ENCODE assay signal across 15 cellular contexts in genomic region chr12:107536613-107537012, GRCh38.
"Had no signal": no experiment of that assay in that cellular context is flagged by ENCODE, and none has a peak within 500 bp of the region (broad histone marks: within the 10 kb centered on the region; RNA-seq: fewer than 3 reads in every experiment).

No MANE protein-coding gene starts in this region.

- H3K27me3 ChIP-seq: ascending aorta, cardiac muscle cell, pancreas, right lobe of liver, stomach, testis had no signal

- H3K27ac ChIP-seq: ascending aorta, cardiac muscle cell, lower lobe of right lung, pancreas, right lobe of liver, stomach, testis had no signal

- DNase-seq: activated CD4-positive, alpha-beta T cell treated with anti-CD3 and anti-CD28 coated beads, Interleukin-2, amount 50 U/mL, for 4 hours; activated gamma-delta T cell; dermis blood vessel endothelial cell; effector memory CD4-positive, alpha-beta T cell; lower lobe of right lung; naive thymus-derived CD8-positive, alpha-beta T cell; pancreas; right lobe of liver; stimulated activated CD4-positive, alpha-beta T cell treated with anti-CD3 and anti-CD28 coated beads, Interleukin-4, amount 100 ng/mL, for 24 hours; stomach; testis had no signal

- H3K36me3 ChIP-seq: ascending aorta, cardiac muscle cell, lower lobe of right lung, pancreas, right lobe of liver, stomach had no signal

- H3K4me1 ChIP-seq: ascending aorta, lower lobe of right lung, pancreas, right lobe of liver, stomach, testis had no signal

- H3K4me2 ChIP-seq: smooth muscle cell had no signal

- H3K9me3 ChIP-seq: pancreas, right lobe of liver, testis had no signal

- H3K4me3 ChIP-seq: ascending aorta, cardiac muscle cell, lower lobe of right lung, pancreas, right lobe of liver, smooth muscle cell, stomach, testis had no signal

- ATAC-seq: lower lobe of right lung; naive thymus-derived CD8-positive, alpha-beta T cell; pancreas; right lobe of liver; stimulated activated effector memory CD8-positive, alpha-beta T cell treated with anti-CD3 and anti-CD28 coated beads, Interleukin-12 subunit alpha, Interleukin-12 subunit beta, amount 100 ng/mL, for 72 hours had no signal
